11 cellular contexts compared by ENCODE assay signal in the genomic region with DNA sequence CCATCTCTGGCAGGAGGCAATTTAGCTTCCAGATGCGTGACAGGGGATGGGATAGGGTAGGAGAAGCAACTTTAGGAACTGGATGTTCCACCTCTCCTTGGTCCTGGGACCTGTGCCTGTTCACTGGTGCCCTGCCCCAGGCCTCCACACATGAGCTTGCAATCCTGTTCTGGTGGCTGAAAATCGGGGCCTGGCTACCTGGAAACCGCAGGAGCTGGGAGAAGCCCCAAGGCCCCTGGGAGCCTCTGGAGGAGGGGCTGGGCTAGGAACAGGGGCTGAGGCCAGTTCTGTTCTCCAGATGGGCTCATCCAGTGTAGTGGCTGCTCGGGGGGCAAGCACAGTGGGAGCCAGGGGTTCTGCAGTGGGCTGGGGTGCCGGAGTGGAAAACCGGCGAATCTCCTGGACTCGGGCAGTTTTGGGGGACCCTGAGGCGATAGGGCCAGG. TPM values are rescaled to one million over a fixed set of nuclear protein-coding genes. Genes with fewer than 3 reads are reported as not detected.
DNase-seq lines count a peak whose midpoint lies in the region; ATAC-seq, FAIRE-seq and TF ChIP-seq lines count a peak whose summit lies in the region.
"Had no signal": no experiment of that assay in that cellular context is flagged by ENCODE, and none has a peak within 500 bp of the region (broad histone marks: within the 10 kb centered on the region; RNA-seq: fewer than 3 reads in every experiment).

No MANE protein-coding gene starts in this region.

- no peaks in the 10 kb centered on the region for H3K27me3 Mint-ChIP-seq in central memory CD8-positive, alpha-beta T cell

- H3K4me1 ChIP-seq in HUES48 (ENCODE audit: control insufficient read depth, insufficient read depth, low read length), result peaks cover 13% of the 10 kb centered on the region
- peaks cover 8% of the 10 kb centered on the region for H3K4me1 ChIP-seq in keratinocyte (ENCODE audit: control insufficient read depth, extremely low read depth, insufficient read depth, low read length)
- H3K4me1 ChIP-seq in esophagus muscularis mucosa, result peaks cover 21 to 44% (median 28%) of the 10 kb centered on the region in 4 donors

- H3K9me3 Mint-ChIP-seq in central memory CD8-positive, alpha-beta T cell, result no peaks in the 10 kb centered on the region
- H3K9me3 Mint-ChIP-seq: activated T-cell treated with anti-CD3 and anti-CD28 coated beads, Interleukin-2, amount 50 U/mL, for 72 hours; CD4-positive, alpha-beta memory T cell; HFFc6 had no signal

- H3K9me1 ChIP-seq in keratinocyte (ENCODE audit: control insufficient read depth, extremely low read depth, insufficient read depth, low read length), result no peaks in the 10 kb centered on the region

- H3K27ac Mint-ChIP-seq in central memory CD8-positive, alpha-beta T cell (ENCODE audit: low read depth), result no peak overlapping the region
- H3K27ac Mint-ChIP-seq: activated T-cell treated with anti-CD3 and anti-CD28 coated beads, Interleukin-2, amount 50 U/mL, for 72 hours; HFFc6 had no signal

- H4K20me1 ChIP-seq in keratinocyte (ENCODE audit: control insufficient read depth, extremely low read depth, insufficient read depth, low read length), result no peaks in the 10 kb centered on the region

- dilution Hi-C loops in keratinocyte (cut with MboI; ENCODE audit: extremely low pct_ligation_motif_present, low sequenced_read_pairs), result no loop called here

- H3K27ac ChIP-seq in HUES48 (ENCODE audit: low read depth, low read length), result no peak overlapping the region
- no peak overlapping the region for H3K27ac ChIP-seq in keratinocyte (ENCODE audit: control insufficient read depth, insufficient read depth, low read length)
- no peak overlapping the region for H3K27ac ChIP-seq in esophagus muscularis mucosa (replicated peaks in 1 of 4)

- no peaks in the 10 kb centered on the region for H3K4me1 Mint-ChIP-seq in central memory CD8-positive, alpha-beta T cell

- no peaks in the 10 kb centered on the region for H3K79me2 ChIP-seq in keratinocyte (ENCODE audit: control insufficient read depth, insufficient read depth, low read length)

- TF ChIP-seq POLR2A in esophagus muscularis mucosa (IDR thresholded peaks at IDR 0.05; ENCODE audit: low read depth), result no peak

- no peak overlapping the region for H3K4me2 ChIP-seq in keratinocyte (ENCODE audit: control insufficient read depth, extremely low read depth, insufficient read depth, low read depth, low read length)

- peak overlapping the region; percentile 51 for H3K4me3 Mint-ChIP-seq in central memory CD8-positive, alpha-beta T cell

- no peak for FAIRE-seq in keratinocyte (lab: Jason Lieb, UNC)
- FAIRE-seq: HTR-8/SVneo had no signal

- 0 out of 2 replicates have a peak overlapping the region, but pooled peaks have one; percentile 46 for H3K9ac ChIP-seq in HUES48 (ENCODE audit: low read depth, low read length)
- no peak overlapping the region for H3K9ac ChIP-seq in keratinocyte (ENCODE audit: control insufficient read depth, extremely low read depth, insufficient read depth, low read length)

- H3K36me3 ChIP-seq in HUES48 (ENCODE audit: control insufficient read depth, insufficient read depth, low read length) (no peaks in the 10 kb centered on the region), keratinocyte (ENCODE audit: control insufficient read depth in 2 of 2, extremely low read depth in 1 of 2, insufficient read depth in 2 of 2, low read length in 2 of 2) (no peaks in the 10 kb centered on the region), esophagus muscularis mucosa (no peaks in the 10 kb centered on the region)

- H3K27me3 ChIP-seq in HUES48 (ENCODE audit: control insufficient read depth, insufficient read depth, low read length), result no peaks in the 10 kb centered on the region
- no peaks in the 10 kb centered on the region for H3K27me3 ChIP-seq in keratinocyte (ENCODE audit: control insufficient read depth, extremely low read depth, insufficient read depth, low read length)
- no peaks in the 10 kb centered on the region for H3K27me3 ChIP-seq in esophagus muscularis mucosa

- peak overlapping the region; percentile 9 for H2AFZ ChIP-seq in keratinocyte (ENCODE audit: control insufficient read depth, low read length)

- intact Hi-C loops in esophagus muscularis mucosa (cut with DNase I), result no loop called here

- 87% methylated on average over 9 of the region's 9 CpGs for WGBS in esophagus muscularis mucosa

- H3K4me3 ChIP-seq in HUES48 (ENCODE audit: low read depth, low read length) (peak overlapping the region; percentile 76; the same call in 1 of the 2 replicates), keratinocyte (ENCODE audit: control insufficient read depth in 2 of 3, extremely low read depth in 1 of 3, insufficient read depth in 2 of 3, low read depth in 1 of 3, low read length in 3 of 3) (no peak overlapping the region), esophagus muscularis mucosa (no peak overlapping the region)

- TF ChIP-seq EP300 in esophagus muscularis mucosa (IDR thresholded peaks at IDR 0.05), result no peak

- no peaks in the 10 kb centered on the region for H3K36me3 Mint-ChIP-seq in central memory CD8-positive, alpha-beta T cell (ENCODE audit: insufficient read depth)
- H3K36me3 Mint-ChIP-seq: CD4-positive, alpha-beta memory T cell had no signal

- no peak for ATAC-seq in central memory CD8-positive, alpha-beta T cell (replicated peaks; ENCODE audit: extremely low read depth, poor library complexity, severe bottlenecking)
- ATAC-seq in omental fat pad (ENCODE audit: low FRiP score) (no peak), HG03521 (IDR thresholded peaks at IDR 0.05; ENCODE audit: unreplicated experiment) (no peak)

- TF ChIP-seq CTCF in keratinocyte (optimal IDR thresholded peaks at IDR 0.05 in 1 of 3, IDR thresholded peaks at IDR 0.05 in 1 of 3, conservative IDR thresholded peaks at IDR 0.05 in 1 of 3; ENCODE audit: extremely low read depth in 1 of 3, insufficient read depth in 2 of 3, low read length in 3 of 3), result no peak
- TF ChIP-seq CTCF in omental fat pad (IDR thresholded peaks at IDR 0.05), result no peak
- no peak for TF ChIP-seq CTCF in esophagus muscularis mucosa (IDR thresholded peaks at IDR 0.05)

- H3K9me3 ChIP-seq in HUES48 (ENCODE audit: control insufficient read depth, insufficient read depth, low read length) (no peaks in the 10 kb centered on the region), keratinocyte (ENCODE audit: control insufficient read depth, low read depth, low read length) (no peaks in the 10 kb centered on the region), esophagus muscularis mucosa (no peaks in the 10 kb centered on the region)

- no peak for DNase-seq in central memory CD8-positive, alpha-beta T cell (ENCODE audit: low spot score in 2 of 2)
- DNase-seq in keratinocyte (ENCODE audit: low read depth, low spot score), result no peak
- peak; percentile 38 for DNase-seq in retina
- DNase-seq in omental fat pad (ENCODE audit: low spot score), result no peak
- DNase-seq in esophagus muscularis mucosa (ENCODE audit: extremely low spot score), result no peak
- DNase-seq: activated T-cell treated with anti-CD3 and anti-CD28 coated beads, Interleukin-2, amount 50 U/mL, for 72 hours; CD4-positive, alpha-beta memory T cell; HFFc6 had no signal

RNA-seq across cellular contexts. Expression of a gene that starts 5.3 kb away (rescaled TPM):
- not detected in 3 replicates for polyA plus RNA-seq in keratinocyte
- polyA plus RNA-seq in keratinocyte (2011; ENCODE audit: low read depth), result not detected
- 0.06 TPM in 1 of 2 replicates, not detected in the other for polyA plus RNA-seq in keratinocyte (2011; cell fraction: cytosol; rRNA removed)
- 0.06 TPM in 1 of 2 replicates, not detected in the other for polyA plus RNA-seq in keratinocyte (2011; cell fraction: nucleus; rRNA removed)
- 0.07 TPM in 1 of 2 replicates, not detected in the other for polyA plus RNA-seq in keratinocyte (2012; ENCODE audit: low replicate concordance)
- not detected in 3 replicates for polyA minus RNA-seq in keratinocyte
- polyA minus RNA-seq in keratinocyte (2011; cell fraction: cytosol; rRNA and poly(A)+ RNA removed), result not detected
- not detected in 2 replicates for polyA minus RNA-seq in keratinocyte (2011; cell fraction: nucleus; rRNA and poly(A)+ RNA removed)
- total RNA-seq in omental fat pad (1 to 10 TPM in 2 of 4 donors, under 1 TPM in 1, not detected in 1; 0.82 to 1.9 (median 1.6) TPM), esophagus muscularis mucosa (under 1 TPM in 2 of 4 donors, not detected in 2; 0.17 to 0.29 TPM)
- total RNA-seq: activated T-cell treated with anti-CD3 and anti-CD28 coated beads, Interleukin-2, amount 50 U/mL, for 72 hours; CD4-positive, alpha-beta memory T cell had no signal
- polyA plus RNA-seq: CD4-positive, alpha-beta memory T cell had no signal

RNA-seq across cellular contexts. Expression of a gene that starts 9.2 kb away (rescaled TPM):
- 0.02 TPM in 1 of 3 replicates, not detected in the others for polyA plus RNA-seq in keratinocyte
- not detected for polyA plus RNA-seq in keratinocyte (2011; ENCODE audit: low read depth)
- polyA plus RNA-seq in keratinocyte (2011; cell fraction: cytosol; rRNA removed), result not detected in 2 replicates
- 0.03 and 0.05 TPM in 2 replicates for polyA plus RNA-seq in keratinocyte (2011; cell fraction: nucleus; rRNA removed)
- 0.05 TPM in 1 of 2 replicates, not detected in the other for polyA plus RNA-seq in keratinocyte (2012; ENCODE audit: low replicate concordance)
- not detected in 3 replicates for polyA minus RNA-seq in keratinocyte
- polyA minus RNA-seq in keratinocyte (2011; cell fraction: cytosol; rRNA and poly(A)+ RNA removed), result not detected
- not detected in 2 replicates for polyA minus RNA-seq in keratinocyte (2011; cell fraction: nucleus; rRNA and poly(A)+ RNA removed)
- total RNA-seq in omental fat pad (under 1 TPM in 1 of 4 donors, not detected in 3; 0.13 TPM), esophagus muscularis mucosa (not detected)
- total RNA-seq: activated T-cell treated with anti-CD3 and anti-CD28 coated beads, Interleukin-2, amount 50 U/mL, for 72 hours; CD4-positive, alpha-beta memory T cell had no signal
- polyA plus RNA-seq: CD4-positive, alpha-beta memory T cell had no signal

RNA-seq across cellular contexts. Expression of a gene that starts 51.3 kb away (rescaled TPM):
- 2.4 to 4.8 TPM (median 3.6 TPM) in 3 replicates for polyA plus RNA-seq in keratinocyte
- polyA plus RNA-seq in keratinocyte (2011; ENCODE audit: low read depth), result 2.2 TPM
- polyA plus RNA-seq in keratinocyte (2011; cell fraction: cytosol; rRNA removed), result 0.71 and 0.98 TPM in 2 replicates
- polyA plus RNA-seq in keratinocyte (2011; cell fraction: nucleus; rRNA removed), result 15.3 and 18.2 TPM in 2 replicates
- polyA plus RNA-seq in keratinocyte (2012; ENCODE audit: low replicate concordance), result 1.4 and 3.9 TPM in 2 replicates
- 0.59 to 7.4 TPM (median 3.8 TPM) in 3 replicates for polyA minus RNA-seq in keratinocyte
- 2.7 TPM for polyA minus RNA-seq in keratinocyte (2011; cell fraction: cytosol; rRNA and poly(A)+ RNA removed)
- 6.6 and 7.5 TPM in 2 replicates for polyA minus RNA-seq in keratinocyte (2011; cell fraction: nucleus; rRNA and poly(A)+ RNA removed)
- total RNA-seq in omental fat pad (1 to 10 TPM; 4.3 to 8.8 (median 5.4) TPM), esophagus muscularis mucosa (1 to 10 TPM; 2.3 to 6.6 (median 2.8) TPM)

RNA-seq across cellular contexts. Expression of a gene that starts 55.5 kb away (rescaled TPM):
- 7.3 to 7.7 TPM (median 7.6 TPM) in 3 replicates for polyA plus RNA-seq in keratinocyte
- polyA plus RNA-seq in keratinocyte (2011; ENCODE audit: low read depth), result 19.8 TPM
- 3.9 and 5.9 TPM in 2 replicates for polyA plus RNA-seq in keratinocyte (2011; cell fraction: cytosol; rRNA removed)
- 11.3 and 12.8 TPM in 2 replicates for polyA plus RNA-seq in keratinocyte (2011; cell fraction: nucleus; rRNA removed)
- 5.1 and 12.3 TPM in 2 replicates for polyA plus RNA-seq in keratinocyte (2012; ENCODE audit: low replicate concordance)
- polyA minus RNA-seq in keratinocyte, result 9.9 to 18.0 TPM (median 15.7 TPM) in 3 replicates
- polyA minus RNA-seq in keratinocyte (2011; cell fraction: cytosol; rRNA and poly(A)+ RNA removed), result 5.4 TPM
- polyA minus RNA-seq in keratinocyte (2011; cell fraction: nucleus; rRNA and poly(A)+ RNA removed), result 8.8 and 22.6 TPM in 2 replicates
- total RNA-seq in omental fat pad (10 to 100 TPM in 3 of 4 donors, 1 to 10 TPM in 1; 9.2 to 28.1 (median 20.2) TPM), esophagus muscularis mucosa (10 to 100 TPM; 45.6 to 54.8 (median 46.7) TPM)
